19 cellular contexts compared by ENCODE assay signal in the genomic region with DNA sequence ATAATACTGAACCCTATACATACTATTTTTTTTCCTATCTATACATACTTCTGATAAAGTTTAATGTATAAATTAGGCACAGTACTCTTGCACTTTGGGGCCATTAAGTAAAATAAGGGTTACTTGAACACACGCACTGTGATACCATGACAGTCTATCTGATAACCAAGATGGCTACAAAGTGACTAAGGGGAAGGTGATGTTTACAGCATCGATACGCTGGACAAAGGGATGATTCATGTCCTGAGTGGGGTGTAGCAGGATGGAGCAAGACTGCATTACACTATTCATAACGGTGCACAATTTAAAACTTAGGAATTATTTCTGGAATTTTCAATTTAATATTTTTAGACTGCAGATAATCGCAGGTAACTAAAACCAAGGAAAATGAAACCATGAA. TPM values are rescaled to one million over a fixed set of nuclear protein-coding genes. Genes with fewer than 3 reads are reported as not detected.
A peak's percentile ranks its signal among the peaks of the same experiment; 100 is the strongest.
DNase-seq lines count a peak whose midpoint lies in the region; ATAC-seq, FAIRE-seq and TF ChIP-seq lines count a peak whose summit lies in the region.
"Had no signal": no experiment of that assay in that cellular context is flagged by ENCODE, and none has a peak within 500 bp of the region (broad histone marks: within the 10 kb centered on the region; RNA-seq: fewer than 3 reads in every experiment).

No MANE protein-coding gene starts in this region.

- intact Hi-C loops in vagina (cut with DNase I), result no loop called here

- TF ChIP-seq CTCF in foreskin fibroblast (IDR thresholded peaks at IDR 0.05; ENCODE audit: low read depth, low read length) (no peak), vagina (IDR thresholded peaks at IDR 0.05) (no peak)

- peak; percentile 58 for DNase-seq in A172 (ENCODE audit: low spot score)
- DNase-seq in HS-5 (ENCODE audit: low read depth), result peak; percentile 70
- DNase-seq in amniotic epithelial cell (ENCODE audit: low read depth), result peak; percentile 61
- peak; percentile 16 to 30 for DNase-seq in foreskin fibroblast
- no peak for DNase-seq in vagina (ENCODE audit: extremely low spot score in 2 of 2)
- DNase-seq in superior temporal gyrus (ENCODE audit: extremely low spot score), result no peak
- DNase-seq in small intestine, result no peak
- DNase-seq in stimulated activated naive CD8-positive, alpha-beta T cell treated with anti-CD3 and anti-CD28 coated beads, Interleukin-15, Interleukin-2, amounts not matched to agents 100 U/mL and 50 U/mL, for 24 hours, result no peak
- DNase-seq: activated CD4-positive, alpha-beta T cell treated with anti-CD3 and anti-CD28 coated beads, Interleukin-2, amount 10 ng/mL, durations not matched to agents 7 days and 5 days; anterior cingulate cortex; CD8-positive, alpha-beta memory T cell; NCI-H1930; NCI-H510A; ovary; transverse colon had no signal

- H3K4me1 ChIP-seq in vagina, result no peaks in the 10 kb centered on the region
- H3K4me1 ChIP-seq in small intestine (ENCODE audit: control insufficient read depth in 2 of 2, insufficient read depth in 1 of 2, low read depth in 1 of 2, low read length in 1 of 2), result peaks cover 0 to 2% of the 10 kb centered on the region in 2 donors

- TF ChIP-seq POLR2A in vagina (IDR thresholded peaks at IDR 0.05), result no peak

- no peaks in the 10 kb centered on the region for H3K27me3 ChIP-seq in vagina
- no peaks in the 10 kb centered on the region for H3K27me3 ChIP-seq in small intestine (ENCODE audit: control insufficient read depth in 2 of 2, insufficient read depth in 2 of 2, low read length in 2 of 2)
- H3K27me3 ChIP-seq: ovary, transverse colon had no signal

- H3K36me3 ChIP-seq in vagina (no peaks in the 10 kb centered on the region), small intestine (ENCODE audit: control insufficient read depth in 2 of 2, insufficient read depth in 2 of 2, low read length in 2 of 2) (peaks cover 0 to 2% of the 10 kb centered on the region in 2 donors)
- H3K36me3 ChIP-seq: ovary, transverse colon had no signal

- 88 to 94% (median 90%) methylated on average over 5 of the region's 5 CpGs for WGBS in small intestine, 3 donors

- H3K9me3 ChIP-seq in vagina (no peaks in the 10 kb centered on the region), small intestine (ENCODE audit: control insufficient read depth, low read depth) (no peaks in the 10 kb centered on the region)
- H3K9me3 ChIP-seq: ovary, transverse colon had no signal

- H3K27ac ChIP-seq in vagina (no peak overlapping the region), small intestine (ENCODE audit: low read depth in 1 of 2, low read length in 1 of 2) (no peak overlapping the region)
- H3K27ac ChIP-seq: ovary, transverse colon had no signal

- ATAC-seq in stimulated activated naive CD8-positive, alpha-beta T cell treated with anti-CD3 and anti-CD28 coated beads, Interleukin-15, Interleukin-2, amounts not matched to agents 100 U/mL and 50 U/mL, for 24 hours, result no peak
- ATAC-seq: left lobe of liver had no signal

- H3K4me3 ChIP-seq in foreskin fibroblast (ENCODE audit: low read depth in 1 of 2, low read length in 2 of 2), result no peak overlapping the region
- H3K4me3 ChIP-seq in vagina, result no peak overlapping the region
- no peak overlapping the region for H3K4me3 ChIP-seq in small intestine (ENCODE audit: low read depth in 1 of 2, low read length in 2 of 2)
- H3K4me3 ChIP-seq: ovary, smooth muscle cell, transverse colon had no signal

- no peak for FAIRE-seq in small intestine (lab: Jason Lieb, UNC)
- FAIRE-seq: HTR-8/SVneo had no signal

RNA-seq across cellular contexts. Expression of a gene that starts 30.0 kb away (rescaled TPM):
- 0.07 TPM in 2 replicates for total RNA-seq in A172 (2014; rRNA removed; shearing (Covaris generic))
- total RNA-seq in vagina, result not detected
- polyA plus RNA-seq in small intestine, result 10 to 100 TPM; 24.6 to 74.9 (median 58.9) TPM
- total RNA-seq: A673; activated CD4-positive, alpha-beta T cell treated with anti-CD3 and anti-CD28 coated beads, Interleukin-2, amount 10 ng/mL, durations not matched to agents 7 days and 5 days; CD8-positive, alpha-beta memory T cell; smooth muscle cell; transverse colon had no signal
- polyA plus RNA-seq: CD8-positive, alpha-beta memory T cell; ovary; smooth muscle cell had no signal

Comparison
In these comparisons a context has a peak if more than half of its experiments do, and no peak if none do; other contexts are left out.
1. DNase-seq: peak in A172 (single experiment), HS-5 (single experiment), amniotic epithelial cell (single experiment) and foreskin fibroblast (2 of 2); none in vagina (0 of 2), superior temporal gyrus (single experiment), small intestine (single experiment) and stimulated activated naive CD8-positive, alpha-beta T cell treated with anti-CD3 and anti-CD28 coated beads, Interleukin-15, Interleukin-2, amounts not matched to agents 100 U/mL and 50 U/mL, for 24 hours (single experiment).